In genomic region chr12:48853228-48853688, GRCh38 we compare ENCODE assay signal across 8 cellular contexts. TPM values are rescaled to one million over a fixed set of nuclear protein-coding genes. Genes with fewer than 3 reads are reported as not detected.
A peak's percentile ranks its signal among the peaks of the same experiment; 100 is the strongest.
DNase-seq lines count a peak whose midpoint lies in the region; ATAC-seq and TF ChIP-seq lines count a peak whose summit lies in the region.

No MANE protein-coding gene starts in this region.

- H3K9me3 ChIP-seq in lung (ENCODE audit: control insufficient read depth in 2 of 2, insufficient read depth in 1 of 2, low read length in 1 of 2): no peaks in the 10 kb centered on the region

- H3K36me3 Mint-ChIP-seq in activated CD4-positive, alpha-beta memory T cell treated with anti-CD3 and anti-CD28 coated beads, Interleukin-2, amount 10 ng/mL, durations not matched to agents 7 days and 5 days (ENCODE audit: low read depth): peaks cover 22% of the 10 kb centered on the region

- no peaks in the 10 kb centered on the region for H3K9me3 Mint-ChIP-seq in activated CD4-positive, alpha-beta memory T cell treated with anti-CD3 and anti-CD28 coated beads, Interleukin-2, amount 10 ng/mL, durations not matched to agents 7 days and 5 days

- POLR2A ChIA-PET in activated CD4-positive, alpha-beta memory T cell treated with anti-CD3 and anti-CD28 coated beads, Interleukin-2, amount 10 ng/mL, durations not matched to agents 7 days and 5 days (lab: Charles Lee): interaction anchor here (0.7 to 4.9 kb wide), 29 partner anchors 9 to 470 kb away, joined by 3 to 69 read pairs (median 5); partner anchors contain the start of genes ARF3, CACNB3, FKBP11 and PRKAG1

- peak overlapping the region; percentile 72 to 81 for H3K27ac ChIP-seq in lung (ENCODE audit: low read depth in 1 of 2, low read length in 1 of 2)

- peaks cover 3 to 9% of the 10 kb centered on the region in 2 donors for H3K4me1 ChIP-seq in lung (ENCODE audit: control insufficient read depth in 2 of 2, insufficient read depth in 2 of 2, low read length in 2 of 2)

- H3K36me3 ChIP-seq in lung (ENCODE audit: control insufficient read depth in 2 of 2, insufficient read depth in 2 of 2, low read length in 2 of 2): peaks cover 0 to 8% of the 10 kb centered on the region in 2 donors

- H3K4me3 ChIP-seq in lung: no peak overlapping the region

- ATAC-seq in lung (ENCODE audit: insufficient read depth, low FRiP score) (peak; percentile 59), GM21360 (IDR thresholded peaks at IDR 0.05; ENCODE audit: unreplicated experiment) (no peak)

- DNase-seq in HPDE6-E6E7 (ENCODE audit: extremely low spot score): peak; percentile 66
- peak; percentile 95 for DNase-seq in NCI-H82 (lab: John Stamatoyannopoulos, UW)
- DNase-seq in activated CD4-positive, alpha-beta memory T cell treated with anti-CD3 and anti-CD28 coated beads, Interleukin-2, amount 10 ng/mL, durations not matched to agents 7 days and 5 days: peak; percentile 91
- DNase-seq in ecto neural progenitor cell (ENCODE audit: low spot score): peak; percentile 94
- peak; percentile 90 for DNase-seq in lung (ENCODE audit: low spot score)
- peak; percentile 67 to 80 (median 71) for DNase-seq in stimulated activated CD4-positive, alpha-beta T cell treated with anti-CD3 and anti-CD28 coated beads, TNF-alpha, amount 100 ng/mL, for 1 hour (ENCODE audit: low read depth in 3 of 3, low spot score in 1 of 3)

- peak overlapping the region; percentile 98 for H3K4me3 Mint-ChIP-seq in activated CD4-positive, alpha-beta memory T cell treated with anti-CD3 and anti-CD28 coated beads, Interleukin-2, amount 10 ng/mL, durations not matched to agents 7 days and 5 days

- H3K4me1 Mint-ChIP-seq in activated CD4-positive, alpha-beta memory T cell treated with anti-CD3 and anti-CD28 coated beads, Interleukin-2, amount 10 ng/mL, durations not matched to agents 7 days and 5 days: peaks cover 30% of the 10 kb centered on the region

- 0 to 1% methylated on average over 6 of the region's 6 CpGs for WGBS in lung, 2 donors

- no peaks in the 10 kb centered on the region for H3K27me3 ChIP-seq in lung (ENCODE audit: control insufficient read depth, insufficient read depth)

- TF ChIP-seq CTCF in GM12874 (IDR thresholded peaks at IDR 0.05; ENCODE audit: insufficient read depth, low read depth, low read length): peak; percentile 73
- peak; percentile 94 for TF ChIP-seq CTCF in lung (IDR thresholded peaks at IDR 0.05; ENCODE audit: control extremely low read depth, extremely low read depth)

- CTCF ChIA-PET in activated CD4-positive, alpha-beta memory T cell treated with anti-CD3 and anti-CD28 coated beads, Interleukin-2, amount 10 ng/mL, durations not matched to agents 7 days and 5 days (lab: Charles Lee): interaction anchor here (0.6 to 5.8 kb wide), 50 partner anchors 9 to 442 kb away, joined by 3 to 125 read pairs (median 6); partner anchors contain the start of genes ARF3, FKBP11, PRPH and RHEBL1

- H3K27me3 Mint-ChIP-seq in activated CD4-positive, alpha-beta memory T cell treated with anti-CD3 and anti-CD28 coated beads, Interleukin-2, amount 10 ng/mL, durations not matched to agents 7 days and 5 days: no peaks in the 10 kb centered on the region

- H3K27ac Mint-ChIP-seq in activated CD4-positive, alpha-beta memory T cell treated with anti-CD3 and anti-CD28 coated beads, Interleukin-2, amount 10 ng/mL, durations not matched to agents 7 days and 5 days: peak overlapping the region; percentile 98

RNA-seq across cellular contexts. Expression of gene DDX23, which starts 1.3 kb away (rescaled TPM):
- 100 to 1,000 TPM; 117 to 127 TPM for total RNA-seq in activated CD4-positive, alpha-beta memory T cell treated with anti-CD3 and anti-CD28 coated beads, Interleukin-2, amount 10 ng/mL, durations not matched to agents 7 days and 5 days
- 10 to 100 TPM; 62.9 to 86.7 TPM for total RNA-seq in lung
- polyA plus RNA-seq in lung: 10 to 100 TPM; 36.6 to 60.5 TPM

RNA-seq across cellular contexts. Expression of gene RND1, which starts 12.4 kb away (rescaled TPM):
- total RNA-seq in activated CD4-positive, alpha-beta memory T cell treated with anti-CD3 and anti-CD28 coated beads, Interleukin-2, amount 10 ng/mL, durations not matched to agents 7 days and 5 days: 1 to 10 TPM; 2.6 to 3.0 TPM
- 1 to 10 TPM; 5.3 to 8.6 TPM for total RNA-seq in lung
- 10 to 100 TPM; 22.0 to 80.5 TPM for polyA plus RNA-seq in lung

RNA-seq across cellular contexts. Expression of gene CACNB3, which starts 35.0 kb away (rescaled TPM):
- 10 to 100 TPM; 32.8 to 34.2 TPM for total RNA-seq in activated CD4-positive, alpha-beta memory T cell treated with anti-CD3 and anti-CD28 coated beads, Interleukin-2, amount 10 ng/mL, durations not matched to agents 7 days and 5 days
- total RNA-seq in lung: 10 to 100 TPM; 12.3 to 33.1 TPM
- 1 to 10 TPM; 8.3 to 9.9 TPM for polyA plus RNA-seq in lung
